8 cellular contexts compared by ENCODE assay signal in the genomic region with DNA sequence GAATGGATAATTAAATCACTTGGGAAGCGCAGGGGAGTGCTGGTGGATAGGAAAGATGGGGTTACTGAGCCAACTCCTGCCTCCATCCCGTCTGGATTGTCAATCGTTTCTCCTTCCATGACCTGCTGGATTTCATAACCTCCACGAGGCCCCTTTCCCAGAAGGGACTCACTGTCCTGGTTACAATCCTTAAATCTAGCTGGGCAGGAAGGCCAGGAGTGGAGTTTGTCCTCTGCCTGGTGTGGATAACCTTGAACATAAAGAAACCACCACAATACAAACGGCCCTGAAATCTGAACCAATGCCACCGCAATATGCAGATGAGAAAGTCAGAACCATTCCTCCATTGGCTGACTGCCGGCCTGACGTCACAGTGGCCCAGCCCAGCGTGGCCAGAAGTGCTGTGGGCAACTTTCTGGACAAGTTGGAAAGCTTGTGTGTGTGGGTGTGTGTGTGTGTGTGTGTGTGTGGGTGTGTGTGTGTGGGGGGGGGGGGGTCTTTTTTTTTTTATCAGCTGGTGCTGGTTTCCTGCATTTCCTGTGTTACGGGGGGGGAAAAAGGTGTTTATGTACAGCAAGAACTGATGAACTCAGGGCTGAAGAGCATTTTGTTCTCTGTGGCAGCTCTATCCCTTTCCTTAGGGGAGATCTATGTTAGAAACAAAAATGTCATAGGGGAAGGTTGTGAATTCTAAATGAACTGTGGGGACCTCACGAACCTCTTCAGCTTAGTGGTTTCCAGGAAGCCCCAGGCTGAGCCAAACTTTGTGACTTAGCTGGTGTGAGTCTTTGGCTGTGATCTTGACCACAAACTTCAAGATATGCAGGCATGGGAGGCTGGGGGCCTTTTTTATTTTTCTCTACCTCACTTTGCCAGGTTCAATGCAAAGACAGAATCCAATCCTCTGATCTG.
DNase-seq lines count a peak whose midpoint lies in the region; ATAC-seq and TF ChIP-seq lines count a peak whose summit lies in the region.

No MANE protein-coding gene starts in this region.

- no peak overlapping the region for H2AFZ ChIP-seq in MM.1S (ENCODE audit: low read length)

- no peaks in the 10 kb centered on the region for H3K9me2 ChIP-seq in MM.1S (replicated peaks; ENCODE audit: insufficient read depth, low read length)

- TF ChIP-seq CTCF in MM.1S (IDR thresholded peaks at IDR 0.05; ENCODE audit: low read length) = no peak
- no peak for TF ChIP-seq CTCF in ascending aorta (IDR thresholded peaks at IDR 0.05)
- no peak for TF ChIP-seq CTCF in right atrium auricular region (IDR thresholded peaks at IDR 0.05)
- no peak for TF ChIP-seq CTCF in psoas muscle (IDR thresholded peaks at IDR 0.05)
- no peak for TF ChIP-seq CTCF in upper lobe of right lung (IDR thresholded peaks at IDR 0.05)

- WGBS in psoas muscle, 3 donors = 4 to 14% (median 9%) methylated on average over 11 of the region's 11 CpGs

- no peaks in the 10 kb centered on the region for H4K20me1 ChIP-seq in MM.1S (ENCODE audit: insufficient read depth, low read length)

- ATAC-seq in GM21529 (IDR thresholded peaks at IDR 0.05; ENCODE audit: unreplicated experiment) = peak; percentile 82
- ATAC-seq in psoas muscle = peak; percentile 77 to 93 (median 86)
- ATAC-seq in upper lobe of right lung = peak; percentile 97

- H3K36me3 ChIP-seq in MM.1S (replicated peaks; ENCODE audit: insufficient read depth, low read length) (no peaks in the 10 kb centered on the region), ascending aorta (no peaks in the 10 kb centered on the region), right atrium auricular region (no peaks in the 10 kb centered on the region), psoas muscle (ENCODE audit: insufficient read depth in 1 of 2, low read depth in 1 of 2) (no peaks in the 10 kb centered on the region), upper lobe of right lung (no peaks in the 10 kb centered on the region)

- H3K27me3 ChIP-seq in MM.1S (replicated peaks; ENCODE audit: insufficient read depth, low read length) (no peaks in the 10 kb centered on the region), ascending aorta (no peaks in the 10 kb centered on the region), right atrium auricular region (no peaks in the 10 kb centered on the region), psoas muscle (ENCODE audit: insufficient read depth in 3 of 3, low read length in 2 of 3) (no peaks in the 10 kb centered on the region), upper lobe of right lung (no peaks in the 10 kb centered on the region)

- H3K4me1 ChIP-seq in MM.1S (ENCODE audit: low read length) (peaks cover 26% of the 10 kb centered on the region), ascending aorta (peaks cover 0 to 13% of the 10 kb centered on the region in 2 donors), right atrium auricular region (peaks cover 0 to 18% of the 10 kb centered on the region in 2 donors), psoas muscle (peaks cover 31% of the 10 kb centered on the region), upper lobe of right lung (peaks cover 17% of the 10 kb centered on the region)

- peaks cover 23% of the 10 kb centered on the region for H3F3A ChIP-seq in MM.1S (ENCODE audit: insufficient read depth, low read length)

- H3K9ac ChIP-seq in MM.1S (ENCODE audit: low read length) = peak overlapping the region; percentile 62

- peak overlapping the region; percentile 95 for H3K27ac ChIP-seq in MM.1S (ENCODE audit: low read length)
- peak overlapping the region; percentile 68 to 85 for H3K27ac ChIP-seq in ascending aorta
- H3K27ac ChIP-seq in right atrium auricular region = peak overlapping the region; percentile 60 to 75
- H3K27ac ChIP-seq in psoas muscle = peak overlapping the region; percentile 74
- H3K27ac ChIP-seq in upper lobe of right lung = peak overlapping the region; percentile 81

- H3K9me3 ChIP-seq in MM.1S (replicated peaks; ENCODE audit: insufficient read depth, low read length) (no peaks in the 10 kb centered on the region), ascending aorta (no peaks in the 10 kb centered on the region), right atrium auricular region (no peaks in the 10 kb centered on the region), psoas muscle (no peaks in the 10 kb centered on the region), upper lobe of right lung (no peaks in the 10 kb centered on the region)

- no peaks in the 10 kb centered on the region for H3K79me2 ChIP-seq in MM.1S (ENCODE audit: low read length)

- peak overlapping the region; percentile 55; the same call in 1 of the 2 replicates for H3K4me2 ChIP-seq in MM.1S (ENCODE audit: low read depth, low read length)

- intact Hi-C loops in ascending aorta (cut with DNase I) (loop anchor here (2.0 kb wide), 1 partner anchor 40 kb away; no protein-coding TSS in a partner anchor), psoas muscle (cut with DNase I) (loop anchor here in 1 of 2 donors (5.0 kb wide), 1 partner anchor 77 kb away; no protein-coding TSS in a partner anchor), upper lobe of right lung (cut with DNase I) (no loop called here)

- H3K4me3 ChIP-seq in MM.1S (ENCODE audit: low read length) (peak overlapping the region; percentile 30; the same call in 1 of the 2 replicates), ascending aorta (peak overlapping the region in 1 of 2 donors; percentile 5), right atrium auricular region (peak overlapping the region in 1 of 2 donors; percentile 21), psoas muscle (peak overlapping the region; percentile 49), upper lobe of right lung (peak overlapping the region; percentile 21)

- DNase-seq in C1 segment of cervical spinal cord (lab: John Stamatoyannopoulos, UW) (peak in 13 of 14 donors; percentile 1 to 73 (median 59)), MM.1S (peak; percentile 92), T-helper 2 cell (peak; percentile 19 to 88 (median 68)), ascending aorta (ENCODE audit: low spot score in 2 of 2) (peak; percentile 66 to 97), right atrium auricular region (ENCODE audit: low spot score) (peak; percentile 96), psoas muscle (peak; percentile 94 to 95), upper lobe of right lung (peak; percentile 96)
